8 cellular contexts compared by ENCODE assay signal in genomic region chr11:119169272-119169719, GRCh38. TPM values are rescaled to one million over a fixed set of nuclear protein-coding genes. Genes with fewer than 3 reads are reported as not detected.
DNase-seq lines count a peak whose midpoint lies in the region; TF ChIP-seq lines count a peak whose summit lies in the region.

No MANE protein-coding gene starts in this region.

- no peaks in the 10 kb centered on the region for H3K9me3 Mint-ChIP-seq in osteocyte (ENCODE audit: unreplicated experiment)

- no peak for TF ChIP-seq CTCF in osteocyte (IDR thresholded peaks at IDR 0.05)

- peaks cover 6% of the 10 kb centered on the region for H3K4me1 Mint-ChIP-seq in osteocyte (ENCODE audit: unreplicated experiment)

- no peaks in the 10 kb centered on the region for H3K36me3 Mint-ChIP-seq in osteocyte (ENCODE audit: unreplicated experiment)

- H3K4me3 Mint-ChIP-seq in osteocyte (ENCODE audit: unreplicated experiment) = peak overlapping the region; percentile 72

- H3K27me3 Mint-ChIP-seq in osteocyte (ENCODE audit: unreplicated experiment) = no peaks in the 10 kb centered on the region

- H3K27ac Mint-ChIP-seq in osteocyte (ENCODE audit: unreplicated experiment) = peak overlapping the region; percentile 76

- DNase-seq in AG08396 (ENCODE audit: low spot score) (peak; percentile 58), GM19240 (ENCODE audit: insufficient read length, low spot score) (peak; percentile 40), HuH-7 (ENCODE audit: low spot score) (peak; percentile 77), globus pallidus (ENCODE audit: low spot score) (peak; percentile 10), osteocyte (ENCODE audit: extremely low spot score, unreplicated experiment) (no peak), NCI-H187 treated with DMSO at 0.1 percent for 48 hours (lab: John Stamatoyannopoulos, UW) (no peak), NAMALWA (ENCODE audit: low spot score) (no peak)
- DNase-seq in activated effector memory CD4-positive, alpha-beta T cell treated with anti-CD3 and anti-CD28 coated beads, Interleukin-2, amount 50 U/mL, for 16 hours = peak; percentile 68

RNA-seq across cellular contexts. Expression of gene NLRX1, which starts 0.8 kb away (rescaled TPM):
- total RNA-seq in osteocyte = 8.9 and 10.0 TPM in 2 replicates

RNA-seq across cellular contexts. Expression of gene NHERF4, which starts 16.0 kb away (rescaled TPM):
- total RNA-seq in osteocyte = not detected in 2 replicates

RNA-seq across cellular contexts. Expression of gene ABCG4, which starts 20.4 kb away (rescaled TPM):
- 0.63 and 0.75 TPM in 2 replicates for total RNA-seq in osteocyte

RNA-seq across cellular contexts. Expression of gene CBL, which starts 36.8 kb away (rescaled TPM):
- 20.8 and 21.7 TPM in 2 replicates for total RNA-seq in osteocyte

RNA-seq across cellular contexts. Expression of gene HINFP, which starts 47.9 kb away (rescaled TPM):
- 26.1 and 27.6 TPM in 2 replicates for total RNA-seq in osteocyte

Comparison
In these comparisons a context has a peak if more than half of its experiments do, and no peak if none do; other contexts are left out.
1. DNase-seq: peak in AG08396 (single experiment), GM19240 (single experiment), HuH-7 (single experiment), activated effector memory CD4-positive, alpha-beta T cell treated with anti-CD3 and anti-CD28 coated beads, Interleukin-2, amount 50 U/mL, for 16 hours (single experiment) and globus pallidus (single experiment); none in osteocyte (single experiment), NCI-H187 treated with DMSO at 0.1 percent for 48 hours (single experiment) and NAMALWA (single experiment).